Comparison of ENCODE assay signal across 24 cellular contexts in genomic region chr15:52498700-52499099, GRCh38.
"Had no signal": no experiment of that assay in that cellular context is flagged by ENCODE, and none has a peak within 500 bp of the region (broad histone marks: within the 10 kb centered on the region; RNA-seq: fewer than 3 reads in every experiment).

No MANE protein-coding gene starts in this region.

- DNase-seq: activated B cell treated with CpG ODN at 0.5 μM for 24 hours; activated CD4-positive, alpha-beta T cell treated with anti-CD3 and anti-CD28 coated beads, Interleukin-2, amount 10 ng/mL, durations not matched to agents 7 days and 5 days; activated CD8-positive, alpha-beta T cell treated with anti-CD3 and anti-CD28 coated beads, Interleukin-2, amount 10 ng/mL, durations not matched to agents 7 days and 5 days; activated naive CD4-positive, alpha-beta T cell treated with anti-CD3 and anti-CD28 coated beads, Interleukin-2, amount 10 ng/mL, durations not matched to agents 7 days and 5 days; activated naive CD8-positive, alpha-beta T cell treated with anti-CD3 and anti-CD28 coated beads, Interleukin-2, amount 50 U/mL, for 24 hours; activated T-cell treated with anti-CD3 and anti-CD28 coated beads, Interleukin-2, amount 50 U/mL, for 24 hours; aorta; colonic mucosa; heart left ventricle; immature natural killer cell; mesendoderm; naive thymus-derived CD4-positive, alpha-beta T cell; spleen; stimulated activated CD4-positive, alpha-beta T cell treated with anti-CD3 and anti-CD28 coated beads, Interleukin-4, amount 100 ng/mL, for 4 hours; upper lobe of left lung had no signal

- FAIRE-seq: bronchial epithelial cell, TTC549 had no signal

- H3K9me3 ChIP-seq: colonic mucosa, gastroesophageal sphincter, heart left ventricle, spleen, thoracic aorta, upper lobe of left lung had no signal

- H3K27me3 ChIP-seq: colonic mucosa, gastroesophageal sphincter, heart left ventricle, spleen, upper lobe of left lung had no signal

- H3K36me3 ChIP-seq: colonic mucosa, gastroesophageal sphincter, heart left ventricle, spleen, thoracic aorta, upper lobe of left lung had no signal

- H3K9me3 Mint-ChIP-seq: activated B cell treated with CpG ODN at 0.5 μM for 24 hours; activated CD4-positive, alpha-beta T cell treated with anti-CD3 and anti-CD28 coated beads, Interleukin-2, amount 10 ng/mL, durations not matched to agents 7 days and 5 days; activated naive CD4-positive, alpha-beta T cell treated with anti-CD3 and anti-CD28 coated beads, Interleukin-2, amount 10 ng/mL, durations not matched to agents 7 days and 5 days; activated naive CD8-positive, alpha-beta T cell treated with anti-CD3 and anti-CD28 coated beads, Interleukin-2, amount 50 U/mL, for 24 hours; activated T-cell treated with anti-CD3 and anti-CD28 coated beads, Interleukin-2, amount 50 U/mL, for 24 hours; activated T-helper 2 cell treated with anti-CD3 and anti-CD28 coated beads, Interferon-gamma antibody, Interleukin-2, Interleukin-4, amounts not matched to agents 10 μg/mL and 5 μg/mL and 100 μg/mL, durations not matched to agents 14 hours and 24 hours and 36 hours; immature natural killer cell; naive thymus-derived CD4-positive, alpha-beta T cell; stimulated activated memory B cell treated with anti-CD40 and anti-IgM and Interleukin-4, amounts not matched to agents 10 μg/mL and 1 μg/mL and 100 μg/mL, for 72 hours; T-helper 2 cell treated with Interferon-gamma antibody and Interleukin-4, amounts not matched to agents 5 μg/mL and 100 μg/mL, for 36 hours had no signal

- H3K36me3 Mint-ChIP-seq: activated naive CD4-positive, alpha-beta T cell treated with anti-CD3 and anti-CD28 coated beads, Interleukin-2, amount 10 ng/mL, durations not matched to agents 7 days and 5 days; immature natural killer cell had no signal

- H3K27ac Mint-ChIP-seq: activated B cell treated with CpG ODN at 0.5 μM for 24 hours; activated CD4-positive, alpha-beta T cell treated with anti-CD3 and anti-CD28 coated beads, Interleukin-2, amount 10 ng/mL, durations not matched to agents 7 days and 5 days; activated CD8-positive, alpha-beta T cell treated with anti-CD3 and anti-CD28 coated beads, Interleukin-2, amount 10 ng/mL, durations not matched to agents 7 days and 5 days; activated naive CD4-positive, alpha-beta T cell treated with anti-CD3 and anti-CD28 coated beads, Interleukin-2, amount 10 ng/mL, durations not matched to agents 7 days and 5 days; activated naive CD8-positive, alpha-beta T cell treated with anti-CD3 and anti-CD28 coated beads, Interleukin-2, amount 50 U/mL, for 24 hours; activated T-cell treated with anti-CD3 and anti-CD28 coated beads, Interleukin-2, amount 50 U/mL, for 24 hours; activated T-helper 2 cell treated with anti-CD3 and anti-CD28 coated beads, Interferon-gamma antibody, Interleukin-2, Interleukin-4, amounts not matched to agents 10 μg/mL and 5 μg/mL and 100 μg/mL, durations not matched to agents 14 hours and 24 hours and 36 hours; stimulated activated memory B cell treated with anti-CD40 and anti-IgM and Interleukin-4, amounts not matched to agents 10 μg/mL and 1 μg/mL and 100 μg/mL, for 72 hours; T-helper 2 cell treated with Interferon-gamma antibody and Interleukin-4, amounts not matched to agents 5 μg/mL and 100 μg/mL, for 36 hours had no signal

- H3K4me3 ChIP-seq: colonic mucosa, gastroesophageal sphincter, heart left ventricle, spleen, thoracic aorta, upper lobe of left lung had no signal

- H3K4me1 ChIP-seq: colonic mucosa, gastroesophageal sphincter, parathyroid adenoma, upper lobe of left lung had no signal

- ATAC-seq: activated CD8-positive, alpha-beta T cell treated with anti-CD3 and anti-CD28 coated beads, Interleukin-2, amount 10 ng/mL, durations not matched to agents 7 days and 5 days; activated naive CD8-positive, alpha-beta T cell treated with anti-CD3 and anti-CD28 coated beads, Interleukin-2, amount 50 U/mL, for 24 hours; gastroesophageal sphincter; heart left ventricle; naive thymus-derived CD4-positive, alpha-beta T cell; sciatic nerve; stimulated activated memory B cell treated with anti-CD40 and anti-IgM and Interleukin-4, amounts not matched to agents 10 μg/mL and 1 μg/mL and 100 μg/mL, for 72 hours had no signal

- H3K27me3 Mint-ChIP-seq: activated B cell treated with CpG ODN at 0.5 μM for 24 hours; activated CD4-positive, alpha-beta T cell treated with anti-CD3 and anti-CD28 coated beads, Interleukin-2, amount 10 ng/mL, durations not matched to agents 7 days and 5 days; activated naive CD4-positive, alpha-beta T cell treated with anti-CD3 and anti-CD28 coated beads, Interleukin-2, amount 10 ng/mL, durations not matched to agents 7 days and 5 days; activated naive CD8-positive, alpha-beta T cell treated with anti-CD3 and anti-CD28 coated beads, Interleukin-2, amount 50 U/mL, for 24 hours; activated T-cell treated with anti-CD3 and anti-CD28 coated beads, Interleukin-2, amount 50 U/mL, for 24 hours; naive thymus-derived CD4-positive, alpha-beta T cell; stimulated activated memory B cell treated with anti-CD40 and anti-IgM and Interleukin-4, amounts not matched to agents 10 μg/mL and 1 μg/mL and 100 μg/mL, for 72 hours had no signal

- H3K4me3 Mint-ChIP-seq: activated B cell treated with CpG ODN at 0.5 μM for 24 hours; activated CD4-positive, alpha-beta T cell treated with anti-CD3 and anti-CD28 coated beads, Interleukin-2, amount 10 ng/mL, durations not matched to agents 7 days and 5 days; activated CD8-positive, alpha-beta T cell treated with anti-CD3 and anti-CD28 coated beads, Interleukin-2, amount 10 ng/mL, durations not matched to agents 7 days and 5 days; activated naive CD4-positive, alpha-beta T cell treated with anti-CD3 and anti-CD28 coated beads, Interleukin-2, amount 10 ng/mL, durations not matched to agents 7 days and 5 days; activated naive CD8-positive, alpha-beta T cell treated with anti-CD3 and anti-CD28 coated beads, Interleukin-2, amount 50 U/mL, for 24 hours; activated T-cell treated with anti-CD3 and anti-CD28 coated beads, Interleukin-2, amount 50 U/mL, for 24 hours; immature natural killer cell; naive thymus-derived CD4-positive, alpha-beta T cell; stimulated activated memory B cell treated with anti-CD40 and anti-IgM and Interleukin-4, amounts not matched to agents 10 μg/mL and 1 μg/mL and 100 μg/mL, for 72 hours; T-helper 2 cell treated with Interferon-gamma antibody and Interleukin-4, amounts not matched to agents 5 μg/mL and 100 μg/mL, for 36 hours had no signal

- H3K27ac ChIP-seq: colonic mucosa, gastroesophageal sphincter, heart left ventricle, parathyroid adenoma, spleen, thoracic aorta, upper lobe of left lung had no signal
